ENCODE assay signal across 10 cellular contexts in the genomic region with DNA sequence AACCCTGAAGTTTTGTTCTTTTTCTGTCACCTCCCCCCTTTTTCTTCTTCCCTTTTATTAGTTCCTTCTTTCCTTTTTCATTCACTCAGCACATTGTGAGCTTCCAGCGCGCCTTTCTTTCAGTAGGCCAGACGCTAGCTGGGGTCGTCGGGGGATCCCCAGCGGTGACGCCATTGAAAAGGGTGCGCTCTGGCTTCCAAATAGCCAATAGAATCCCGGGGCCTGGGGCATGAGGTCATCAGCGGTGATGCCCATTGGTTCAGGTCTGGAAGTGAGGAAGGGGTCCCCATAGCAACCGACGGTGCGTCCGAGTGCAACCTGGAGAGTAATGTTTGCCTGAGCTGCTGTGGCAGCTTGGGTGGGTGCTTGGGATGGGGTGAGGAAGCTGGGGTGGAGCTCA. TPM values are rescaled to one million over a fixed set of nuclear protein-coding genes. Genes with fewer than 3 reads are reported as not detected.
DNase-seq lines count a peak whose midpoint lies in the region; ATAC-seq and TF ChIP-seq lines count a peak whose summit lies in the region.
"Had no signal": no experiment of that assay in that cellular context is flagged by ENCODE, and none has a peak within 500 bp of the region (broad histone marks: within the 10 kb centered on the region; RNA-seq: fewer than 3 reads in every experiment).

No MANE protein-coding gene starts in this region.

- intact Hi-C loops in activated CD4-positive, alpha-beta T cell treated with anti-CD3 and anti-CD28 coated beads, Interleukin-2, amount 10 ng/mL, durations not matched to agents 24 days and 14 days (cut with micrococcal nuclease), result no loop called here
- intact Hi-C loops in stomach (cut with DNase I; ENCODE audit: low total_unique reads), result no loop called here
- intact Hi-C loops in dorsolateral prefrontal cortex (cut with DNase I), result no loop called here

- peaks cover 16 to 25% (median 21%) of the 10 kb centered on the region in 4 donors for H3K4me1 ChIP-seq in stomach

- CTCF ChIA-PET in T-cell (lab: Charles Lee), result no interaction called here

- H3K27me3 ChIP-seq in stomach (no peaks in the 10 kb centered on the region), dorsolateral prefrontal cortex (no peaks in the 10 kb centered on the region)
- H3K27me3 ChIP-seq: BE2C had no signal

- POLR2A ChIA-PET in T-cell (lab: Charles Lee), result interaction anchor here in 1 of 2 donors (0.6 kb wide), 2 partner anchors 11 to 212 kb away, joined by 3 to 4 read pairs; no protein-coding TSS in a partner anchor

- peaks cover 6% of the 10 kb centered on the region for H3K36me3 Mint-ChIP-seq in activated CD4-positive, alpha-beta T cell treated with anti-CD3 and anti-CD28 coated beads, Interleukin-2, amount 10 ng/mL, durations not matched to agents 24 days and 14 days (ENCODE audit: low read depth)
- H3K36me3 Mint-ChIP-seq in T-cell, result peaks cover 7% of the 10 kb centered on the region

- no peak for TF ChIP-seq EP300 in stomach (IDR thresholded peaks at IDR 0.05)

- ATAC-seq in T-cell (replicated peaks in 1 of 4), result no peak

- H3K4me3 Mint-ChIP-seq in activated CD4-positive, alpha-beta T cell treated with anti-CD3 and anti-CD28 coated beads, Interleukin-2, amount 10 ng/mL, durations not matched to agents 24 days and 14 days, result peak overlapping the region; percentile 15
- peak overlapping the region; percentile 46 to 67 (median 47) for H3K4me3 Mint-ChIP-seq in T-cell

- peak overlapping the region; percentile 13 for H3K27ac Mint-ChIP-seq in activated CD4-positive, alpha-beta T cell treated with anti-CD3 and anti-CD28 coated beads, Interleukin-2, amount 10 ng/mL, durations not matched to agents 24 days and 14 days
- peak overlapping the region; percentile 33 to 64 for H3K27ac Mint-ChIP-seq in T-cell

- TF ChIP-seq POLR2A in stomach (IDR thresholded peaks at IDR 0.05), result no peak

- no peak overlapping the region for H3K4me3 ChIP-seq in stomach
- H3K4me3 ChIP-seq in dorsolateral prefrontal cortex, result peak overlapping the region in 21 of 59 donors; percentile 54 to 76 (median 66)

- WGBS in stomach, 5 donors, result 50 to 66% (median 57%) methylated on average over 14 of the region's 14 CpGs

- H3K27me3 Mint-ChIP-seq in activated CD4-positive, alpha-beta T cell treated with anti-CD3 and anti-CD28 coated beads, Interleukin-2, amount 10 ng/mL, durations not matched to agents 24 days and 14 days, result peaks cover 2% of the 10 kb centered on the region
- H3K27me3 Mint-ChIP-seq in T-cell, result no peaks in the 10 kb centered on the region

- peaks cover 30% of the 10 kb centered on the region for H3K4me1 Mint-ChIP-seq in activated CD4-positive, alpha-beta T cell treated with anti-CD3 and anti-CD28 coated beads, Interleukin-2, amount 10 ng/mL, durations not matched to agents 24 days and 14 days
- peaks cover 23 to 32% (median 30%) of the 10 kb centered on the region in 3 donors for H3K4me1 Mint-ChIP-seq in T-cell

- TF ChIP-seq CTCF in stomach (IDR thresholded peaks at IDR 0.05) (no peak), dorsolateral prefrontal cortex (IDR thresholded peaks at IDR 0.05 in 54 of 56, conservative IDR thresholded peaks at IDR 0.05 in 2 of 56; ENCODE audit: low read depth in 1 of 56, partially characterized antibody in 56 of 56) (no peak)

- peaks cover 0 to 25% (median 19%) of the 10 kb centered on the region in 4 donors for H3K36me3 ChIP-seq in stomach
- H3K36me3 ChIP-seq: BE2C had no signal

- no peaks in the 10 kb centered on the region for H3K9me3 ChIP-seq in stomach
- H3K9me3 ChIP-seq: BE2C had no signal

- H3K27ac ChIP-seq in stomach (peak overlapping the region in 3 of 5 donors; percentile 38 to 78 (median 53)), dorsolateral prefrontal cortex (peak overlapping the region in 25 of 59 donors; percentile 10 to 87 (median 77))

- DNase-seq in activated CD4-positive, alpha-beta T cell treated with anti-CD3 and anti-CD28 coated beads, Interleukin-2, amount 10 ng/mL, durations not matched to agents 24 days and 14 days, result no peak
- no peak for DNase-seq in activated CD4-positive, alpha-beta T cell treated with anti-CD3 and anti-CD28 coated beads, Interleukin-2, amount 50 U/mL, for 1 hour
- DNase-seq in T-cell (no peak), iPS-NIHi7 (ENCODE audit: extremely low spot score) (peak; percentile 74), stomach (no peak), glomerular visceral epithelial cell (ENCODE audit: extremely low spot score) (no peak), dorsolateral prefrontal cortex (no peak)
- no peak for DNase-seq in activated effector memory CD4-positive, alpha-beta T cell treated with Interleukin-2 at 50 U/mL for 16 hours
- DNase-seq: BE2C, foreskin melanocyte had no signal

- no peaks in the 10 kb centered on the region for H3K9me3 Mint-ChIP-seq in activated CD4-positive, alpha-beta T cell treated with anti-CD3 and anti-CD28 coated beads, Interleukin-2, amount 10 ng/mL, durations not matched to agents 24 days and 14 days
- no peaks in the 10 kb centered on the region for H3K9me3 Mint-ChIP-seq in T-cell

RNA-seq across cellular contexts. Expression of a gene that starts 6.9 kb away (rescaled TPM):
- total RNA-seq in activated CD4-positive, alpha-beta T cell treated with anti-CD3 and anti-CD28 coated beads, Interleukin-2, amount 10 ng/mL, durations not matched to agents 24 days and 14 days, result 3.6 and 4.4 TPM in 2 replicates
- 1 to 10 TPM in 3 of 5 donors, under 1 TPM in 1, not detected in 1; 0.68 to 2.6 (median 2.3) TPM for total RNA-seq in T-cell
- not detected for total RNA-seq in stomach
- polyA plus RNA-seq in stomach, result 1 to 10 TPM in 2 of 3 donors, under 1 TPM in 1; 0.76 to 4.9 (median 1.5) TPM
- total RNA-seq in dorsolateral prefrontal cortex, result 10 to 100 TPM in 118 of 120 experiments, 1 to 10 TPM in 2; 9.3 to 41.7 (median 22.4) TPM

RNA-seq across cellular contexts. Expression of a gene that starts 8.2 kb away (rescaled TPM):
- total RNA-seq in activated CD4-positive, alpha-beta T cell treated with anti-CD3 and anti-CD28 coated beads, Interleukin-2, amount 10 ng/mL, durations not matched to agents 24 days and 14 days, result 5.8 and 6.2 TPM in 2 replicates
- total RNA-seq in T-cell, result 1 to 10 TPM; 3.1 to 7.8 (median 6.6) TPM
- total RNA-seq in stomach, result 1 to 10 TPM in 3 of 5 donors, not detected in 2; 3.5 to 9.9 (median 5.8) TPM
- polyA plus RNA-seq in stomach, result 10 to 100 TPM in 1 of 3 donors, 1 to 10 TPM in 2; 4.3 to 13.2 (median 6.7) TPM
- total RNA-seq in dorsolateral prefrontal cortex, result 1 to 10 TPM in 83 of 120 experiments, under 1 TPM in 31, not detected in 6; 0.41 to 3.5 (median 1.3) TPM

RNA-seq across cellular contexts. Expression of a gene that starts 20.6 kb away (rescaled TPM):
- total RNA-seq in activated CD4-positive, alpha-beta T cell treated with anti-CD3 and anti-CD28 coated beads, Interleukin-2, amount 10 ng/mL, durations not matched to agents 24 days and 14 days, result 79.7 and 84.5 TPM in 2 replicates
- 10 to 100 TPM; 17.3 to 53.0 (median 37.2) TPM for total RNA-seq in T-cell
- 100 to 1,000 TPM in 4 of 5 donors, 10 to 100 TPM in 1; 56.2 to 335 (median 126) TPM for total RNA-seq in stomach
- 100 to 1,000 TPM; 149 to 267 (median 159) TPM for polyA plus RNA-seq in stomach
- total RNA-seq in dorsolateral prefrontal cortex, result 100 to 1,000 TPM in 2 of 120 experiments, 10 to 100 TPM in 118; 32.1 to 108 (median 62.7) TPM

RNA-seq across cellular contexts. Expression of a gene that starts 38.1 kb away (rescaled TPM):
- total RNA-seq in activated CD4-positive, alpha-beta T cell treated with anti-CD3 and anti-CD28 coated beads, Interleukin-2, amount 10 ng/mL, durations not matched to agents 24 days and 14 days, result not detected in 2 replicates
- total RNA-seq in T-cell (under 1 TPM in 3 of 5 donors, not detected in 2; 0.30 to 0.58 (median 0.54) TPM), stomach (under 1 TPM in 2 of 5 donors, not detected in 3; 0.18 to 0.89 TPM), dorsolateral prefrontal cortex (1 to 10 TPM in 1 of 120 experiments, under 1 TPM in 15, not detected in 104; 0.14 to 1.1 (median 0.40) TPM)
- polyA plus RNA-seq in stomach, result under 1 TPM in 1 of 3 donors, not detected in 2; 0.13 TPM

RNA-seq across cellular contexts. Expression of a gene that starts 38.1 kb away (rescaled TPM):
- 0.16 TPM in 1 of 2 replicates, not detected in the other for total RNA-seq in activated CD4-positive, alpha-beta T cell treated with anti-CD3 and anti-CD28 coated beads, Interleukin-2, amount 10 ng/mL, durations not matched to agents 24 days and 14 days
- total RNA-seq in T-cell (1 to 10 TPM; 1.1 to 2.6 (median 1.6) TPM), stomach (100 to 1,000 TPM in 1 of 5 donors, not detected in 4; 158 TPM), dorsolateral prefrontal cortex (1 to 10 TPM in 51 of 120 experiments, under 1 TPM in 62, not detected in 7; 0.19 to 3.1 (median 0.92) TPM)
- polyA plus RNA-seq in stomach, result 1 to 10 TPM; 1.6 to 6.6 (median 6.1) TPM
